ENCODE assay signal across 1 cellular context in the genomic region with DNA sequence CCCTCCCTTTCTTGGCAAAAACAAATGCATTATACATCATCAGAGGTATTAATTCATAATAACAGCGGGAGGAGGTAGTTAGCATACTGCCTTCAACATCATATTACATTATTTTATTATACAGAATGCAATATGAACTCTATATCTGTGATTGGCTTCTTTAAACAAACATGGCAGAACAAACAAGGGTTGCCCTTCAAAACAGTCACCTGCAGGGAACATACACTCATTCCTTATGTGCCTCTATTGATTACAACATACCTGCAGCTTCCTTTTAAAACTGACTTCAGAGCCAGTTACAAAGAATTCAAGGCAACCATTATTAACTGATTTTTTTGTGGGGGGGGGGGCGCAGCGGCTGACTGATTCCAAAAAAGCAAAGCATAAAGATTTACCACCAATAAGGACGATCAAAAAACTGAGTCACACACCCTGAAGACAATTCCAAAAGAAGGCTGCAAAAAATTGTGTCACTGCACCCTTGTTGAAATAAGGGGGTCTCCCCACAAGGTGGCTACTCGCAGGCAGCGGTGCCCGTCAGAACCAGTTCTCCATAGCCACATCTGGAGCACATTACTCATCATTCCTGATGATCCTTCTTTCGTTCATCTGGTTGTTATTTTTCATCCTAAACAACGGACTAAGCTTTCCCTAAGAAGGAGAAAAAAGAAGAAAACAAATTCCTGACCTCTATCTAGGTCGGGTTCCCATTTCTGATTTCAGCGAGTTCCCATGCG.
TF ChIP-seq lines count a peak whose summit lies in the region.

No MANE protein-coding gene starts in this region.

TF ChIP-seq in H1, 55 proteins besides CTCF, POLR2A, EP300 and RAD21:
- TF ChIP-seq BCL11A (IDR thresholded peaks at IDR 0.05; ENCODE audit: low read depth in 2 of 2, low read length in 2 of 2), result no peak
- TF ChIP-seq KDM5A (IDR thresholded peaks at IDR 0.05; ENCODE audit: low read length), result no peak
- no peak for TF ChIP-seq POLR2AphosphoS5 (IDR thresholded peaks at IDR 0.05; ENCODE audit: low read depth, low read length)
- TF ChIP-seq CEBPB (IDR thresholded peaks at IDR 0.05; ENCODE audit: low read depth, low read length), result no peak
- TF ChIP-seq YY1 (IDR thresholded peaks at IDR 0.05; ENCODE audit: low read depth, low read length), result no peak
- no peak for TF ChIP-seq SP1 (IDR thresholded peaks at IDR 0.05; ENCODE audit: low read depth, low read length)
- TF ChIP-seq JUND (IDR thresholded peaks at IDR 0.05; ENCODE audit: low read length), result no peak
- no peak for TF ChIP-seq CBX5 (IDR thresholded peaks at IDR 0.05; ENCODE audit: low read depth, low read length)
- no peak for TF ChIP-seq SP2 (IDR thresholded peaks at IDR 0.05; ENCODE audit: low read length)
- TF ChIP-seq, protein P1, sequence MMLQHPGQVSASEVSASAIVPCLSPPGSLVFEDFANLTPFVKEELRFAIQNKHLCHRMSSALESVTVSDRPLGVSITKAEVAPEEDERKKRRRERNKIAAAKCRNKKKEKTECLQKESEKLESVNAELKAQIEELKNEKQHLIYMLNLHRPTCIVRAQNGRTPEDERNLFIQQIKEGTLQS (IDR thresholded peaks at IDR 0.05; ENCODE audit: insufficient read depth, low read depth, low read length), result no peak
